In genomic region chr6:107122748-107123147, GRCh38 we compare ENCODE assay signal across 18 cellular contexts. TPM values are rescaled to one million over a fixed set of nuclear protein-coding genes. Genes with fewer than 3 reads are reported as not detected.
DNase-seq lines count a peak whose midpoint lies in the region; ATAC-seq lines count a peak whose summit lies in the region.
"Had no signal": no experiment of that assay in that cellular context is flagged by ENCODE, and none has a peak within 500 bp of the region (broad histone marks: within the 10 kb centered on the region; RNA-seq: fewer than 3 reads in every experiment).

No MANE protein-coding gene starts in this region.

- 89% methylated on average over 4 of the region's 4 CpGs for WGBS in right cardiac atrium

- H3K4me1 ChIP-seq in right cardiac atrium (ENCODE audit: control insufficient read depth, insufficient read depth, low read length) = no peaks in the 10 kb centered on the region

- no peak overlapping the region for H3K27ac ChIP-seq in right cardiac atrium (ENCODE audit: low read length)

- DNase-seq in cardiac septum (ENCODE audit: low spot score) = peak; percentile 46
- no peak for DNase-seq in right cardiac atrium
- peak; percentile 32 for DNase-seq in RPMI8226
- peak; percentile 28 for DNase-seq in mesenteric fat pad (ENCODE audit: low spot score)
- no peak for DNase-seq in occipital lobe (lab: John Stamatoyannopoulos, UW)
- DNase-seq: DMS53, EL, GF-D8, Kasumi-1, NCI-H1105, NCI-H2029 treated with DMSO at 0.1 percent for 48 hours, NCI-H2171, NCI-H345, NCI-H524, NCI-H82 had no signal

- intact Hi-C loops in cardiac septum (cut with DNase I) = no loop called here
- intact Hi-C loops in right cardiac atrium (cut with DNase I) = no loop called here

- H3K4me3 ChIP-seq in right cardiac atrium (ENCODE audit: low read length) = no peak overlapping the region

- no peaks in the 10 kb centered on the region for H3K9me3 ChIP-seq in right cardiac atrium (ENCODE audit: control insufficient read depth, low read length)

- ATAC-seq in right cardiac atrium (no peak), HG02798 (IDR thresholded peaks at IDR 0.05; ENCODE audit: poor library complexity, unreplicated experiment) (no peak), HG02840 (IDR thresholded peaks at IDR 0.05; ENCODE audit: low FRiP score, unreplicated experiment) (no peak)
- ATAC-seq: SK-N-SH treated with all-trans-retinoic acid at 6 μM for 48 hours had no signal

- H3K27me3 ChIP-seq in right cardiac atrium (ENCODE audit: control insufficient read depth, insufficient read depth) = no peaks in the 10 kb centered on the region

RNA-seq across cellular contexts. Expression of gene BEND3, which starts 7.4 kb away (rescaled TPM):
- total RNA-seq in cardiac septum = 2.1 TPM
- 1 to 10 TPM in 2 of 4 donors, under 1 TPM in 2; 0.91 to 1.4 (median 0.97) TPM for total RNA-seq in right cardiac atrium
- polyA plus RNA-seq in right cardiac atrium = 0.36 TPM
- total RNA-seq in mesenteric fat pad = 3.4 TPM
- 6.2 TPM for total RNA-seq in occipital lobe

Comparison
In these comparisons a context has a peak if more than half of its experiments do, and no peak if none do; other contexts are left out.
1. DNase-seq: peak in cardiac septum (single experiment), RPMI8226 (single experiment) and mesenteric fat pad (single experiment); none in right cardiac atrium (0 of 3) and occipital lobe (single experiment).